Comparison of ENCODE assay signal across 9 cellular contexts in genomic region chr17:75667825-75668224, GRCh38. TPM values are rescaled to one million over a fixed set of nuclear protein-coding genes. Genes with fewer than 3 reads are reported as not detected.
DNase-seq lines count a peak whose midpoint lies in the region; ATAC-seq and TF ChIP-seq lines count a peak whose summit lies in the region.
"Had no signal": no experiment of that assay in that cellular context is flagged by ENCODE, and none has a peak within 500 bp of the region (broad histone marks: within the 10 kb centered on the region; RNA-seq: fewer than 3 reads in every experiment).

No MANE protein-coding gene starts in this region.

- H3K27me3 ChIP-seq in MG63 (no peaks in the 10 kb centered on the region), neuron (ENCODE audit: insufficient read depth, low read length) (no peaks in the 10 kb centered on the region)

- no peak for DNase-seq in AG10803 (ENCODE audit: low read depth)
- DNase-seq in MG63, result no peak
- no peak for DNase-seq in epithelial cell of esophagus (ENCODE audit: low read depth)
- DNase-seq in GDM1 (lab: John Stamatoyannopoulos, UW), result no peak
- no peak for DNase-seq in activated CD4-positive, alpha-beta memory T cell treated with anti-CD3 and anti-CD28 coated beads, Interleukin-2, amount 10 ng/mL, durations not matched to agents 7 days and 5 days

- H3K4me3 ChIP-seq in AG10803 (ENCODE audit: low read length) (peak overlapping the region; percentile 99), MG63 (peak overlapping the region; percentile 98), epithelial cell of esophagus (ENCODE audit: low read length) (peak overlapping the region; percentile 100), neuron (ENCODE audit: low read length) (peak overlapping the region; percentile 94)

- ATAC-seq in HG03175 (IDR thresholded peaks at IDR 0.05; ENCODE audit: unreplicated experiment), result no peak
- ATAC-seq in HG03095 (IDR thresholded peaks at IDR 0.05; ENCODE audit: unreplicated experiment), result no peak

- H3K4me1 ChIP-seq in neuron (ENCODE audit: insufficient read depth, low read length), result peaks cover 21% of the 10 kb centered on the region

- H3K9me3 ChIP-seq in MG63 (no peaks in the 10 kb centered on the region), neuron (ENCODE audit: low read length) (no peaks in the 10 kb centered on the region)

- POLR2A ChIA-PET in activated CD4-positive, alpha-beta memory T cell treated with anti-CD3 and anti-CD28 coated beads, Interleukin-2, amount 10 ng/mL, durations not matched to agents 7 days and 5 days (lab: Charles Lee), result interaction anchor here (0.5 to 2.7 kb wide), 13 partner anchors 11 to 378 kb away, joined by 3 to 27 read pairs (median 6); partner anchors contain the start of gene SLC25A19

- no peak for TF ChIP-seq CTCF in AG10803 (conservative IDR thresholded peaks at IDR 0.05; ENCODE audit: low read length)
- TF ChIP-seq CTCF in epithelial cell of esophagus (IDR thresholded peaks at IDR 0.05; ENCODE audit: insufficient read depth, low read depth, low read length, missing control alignments), result no peak

- H3K36me3 Mint-ChIP-seq in activated CD4-positive, alpha-beta memory T cell treated with anti-CD3 and anti-CD28 coated beads, Interleukin-2, amount 10 ng/mL, durations not matched to agents 7 days and 5 days (ENCODE audit: low read depth), result peaks cover 36% of the 10 kb centered on the region

- H2AFZ ChIP-seq in neuron (ENCODE audit: low read depth, low read length), result peak overlapping the region; percentile 39

- H3K36me3 ChIP-seq in MG63, result peaks cover 54% of the 10 kb centered on the region
- H3K36me3 ChIP-seq in neuron (ENCODE audit: insufficient read depth, low read length), result peaks cover 37% of the 10 kb centered on the region

- H3K9me3 Mint-ChIP-seq in activated CD4-positive, alpha-beta memory T cell treated with anti-CD3 and anti-CD28 coated beads, Interleukin-2, amount 10 ng/mL, durations not matched to agents 7 days and 5 days, result no peaks in the 10 kb centered on the region
- H3K9me3 Mint-ChIP-seq: activated T-cell treated with anti-CD3 and anti-CD28 coated beads, Interleukin-2, amount 50 U/mL, for 4 hours had no signal

- H3K27me3 Mint-ChIP-seq in activated CD4-positive, alpha-beta memory T cell treated with anti-CD3 and anti-CD28 coated beads, Interleukin-2, amount 10 ng/mL, durations not matched to agents 7 days and 5 days, result no peaks in the 10 kb centered on the region

- peaks cover 28% of the 10 kb centered on the region for H3K4me1 Mint-ChIP-seq in activated CD4-positive, alpha-beta memory T cell treated with anti-CD3 and anti-CD28 coated beads, Interleukin-2, amount 10 ng/mL, durations not matched to agents 7 days and 5 days

- H3K27ac Mint-ChIP-seq in activated CD4-positive, alpha-beta memory T cell treated with anti-CD3 and anti-CD28 coated beads, Interleukin-2, amount 10 ng/mL, durations not matched to agents 7 days and 5 days, result no peak overlapping the region

- no peak overlapping the region for H3K4me3 Mint-ChIP-seq in activated CD4-positive, alpha-beta memory T cell treated with anti-CD3 and anti-CD28 coated beads, Interleukin-2, amount 10 ng/mL, durations not matched to agents 7 days and 5 days
- H3K4me3 Mint-ChIP-seq: activated T-cell treated with anti-CD3 and anti-CD28 coated beads, Interleukin-2, amount 50 U/mL, for 4 hours had no signal

- CTCF ChIA-PET in activated CD4-positive, alpha-beta memory T cell treated with anti-CD3 and anti-CD28 coated beads, Interleukin-2, amount 10 ng/mL, durations not matched to agents 7 days and 5 days (lab: Charles Lee), result interaction anchor here (0.8 to 3.5 kb wide), 4 partner anchors 15 to 241 kb away, joined by 3 to 20 read pairs (median 14); no protein-coding TSS in a partner anchor

RNA-seq across cellular contexts. Expression of gene SAP30BP, which starts 0.7 kb away (rescaled TPM):
- total RNA-seq in MG63 (2014; rRNA removed; shearing (Covaris generic); ENCODE audit: low replicate concordance), result 105 and 108 TPM in 2 replicates
- total RNA-seq in activated CD4-positive, alpha-beta memory T cell treated with anti-CD3 and anti-CD28 coated beads, Interleukin-2, amount 10 ng/mL, durations not matched to agents 7 days and 5 days, result 10 to 100 TPM; 87.2 to 89.6 TPM

RNA-seq across cellular contexts. Expression of gene RECQL5, which starts 0.9 kb away (rescaled TPM):
- total RNA-seq in MG63 (2014; rRNA removed; shearing (Covaris generic); ENCODE audit: low replicate concordance), result 16.8 and 23.0 TPM in 2 replicates
- total RNA-seq in activated CD4-positive, alpha-beta memory T cell treated with anti-CD3 and anti-CD28 coated beads, Interleukin-2, amount 10 ng/mL, durations not matched to agents 7 days and 5 days, result 10 to 100 TPM; 38.3 TPM

RNA-seq across cellular contexts. Expression of gene SMIM5, which starts 34.6 kb away (rescaled TPM):
- total RNA-seq in MG63 (2014; rRNA removed; shearing (Covaris generic); ENCODE audit: low replicate concordance), result 0.69 TPM in 1 of 2 replicates, not detected in the other
- not detected for total RNA-seq in activated CD4-positive, alpha-beta memory T cell treated with anti-CD3 and anti-CD28 coated beads, Interleukin-2, amount 10 ng/mL, durations not matched to agents 7 days and 5 days

RNA-seq across cellular contexts. Expression of gene ITGB4, which starts 53.4 kb away (rescaled TPM):
- not detected in 2 replicates for total RNA-seq in MG63 (2014; rRNA removed; shearing (Covaris generic); ENCODE audit: low replicate concordance)
- under 1 TPM; 0.43 to 0.68 TPM for total RNA-seq in activated CD4-positive, alpha-beta memory T cell treated with anti-CD3 and anti-CD28 coated beads, Interleukin-2, amount 10 ng/mL, durations not matched to agents 7 days and 5 days
